In genomic region chr17:4247361-4247980, GRCh38 we compare ENCODE assay signal across 16 cellular contexts. TPM values are rescaled to one million over a fixed set of nuclear protein-coding genes. Genes with fewer than 3 reads are reported as not detected.
A peak's percentile ranks its signal among the peaks of the same experiment; 100 is the strongest.
DNase-seq lines count a peak whose midpoint lies in the region; ATAC-seq and TF ChIP-seq lines count a peak whose summit lies in the region.
"Had no signal": no experiment of that assay in that cellular context is flagged by ENCODE, and none has a peak within 500 bp of the region (broad histone marks: within the 10 kb centered on the region; RNA-seq: fewer than 3 reads in every experiment).

No MANE protein-coding gene starts in this region.

- TF ChIP-seq CTCF in esophagus squamous epithelium (IDR thresholded peaks at IDR 0.05) = no peak
- no peak for TF ChIP-seq CTCF in smooth muscle cell (IDR thresholded peaks at IDR 0.05; ENCODE audit: borderline replicate concordance, insufficient read depth, poor library complexity, severe bottlenecking)

- H3K4me3 Mint-ChIP-seq in stimulated activated memory B cell treated with anti-CD40 and anti-IgM and Interleukin-4, amounts not matched to agents 10 μg/mL and 1 μg/mL and 100 μg/mL, for 72 hours = no peak overlapping the region
- H3K4me3 Mint-ChIP-seq: activated naive CD4-positive, alpha-beta T cell treated with anti-CD3 and anti-CD28 coated beads for 36 hours; memory B cell had no signal

- H3K27ac ChIP-seq in esophagus squamous epithelium (peak overlapping the region; percentile 77 to 89 (median 83)), smooth muscle cell (ENCODE audit: low read depth) (peak overlapping the region; percentile 82), GM23248 (no peak overlapping the region)
- H3K27ac ChIP-seq: parathyroid adenoma had no signal

- H3K36me3 ChIP-seq in esophagus squamous epithelium (peaks cover 0 to 5% (median 0%) of the 10 kb centered on the region in 3 donors), smooth muscle cell (ENCODE audit: low read depth) (no peaks in the 10 kb centered on the region), GM23248 (ENCODE audit: low read depth) (no peaks in the 10 kb centered on the region)

- peaks cover 7 to 40% (median 31%) of the 10 kb centered on the region in 3 donors for H3K4me1 ChIP-seq in esophagus squamous epithelium
- peaks cover 11% of the 10 kb centered on the region for H3K4me1 ChIP-seq in smooth muscle cell (ENCODE audit: low read depth)
- H3K4me1 ChIP-seq in GM23248 (ENCODE audit: insufficient read depth) = peaks cover 9% of the 10 kb centered on the region

- H2AFZ ChIP-seq in smooth muscle cell (ENCODE audit: low read depth) (no peak overlapping the region), GM23248 (no peak overlapping the region)

- H3F3A ChIP-seq in smooth muscle cell (ENCODE audit: low read depth) (no peaks in the 10 kb centered on the region), GM23248 (ENCODE audit: insufficient read depth) (no peaks in the 10 kb centered on the region)

- peak overlapping the region; percentile 10 for H3K4me2 ChIP-seq in smooth muscle cell
- no peak overlapping the region for H3K4me2 ChIP-seq in GM23248 (ENCODE audit: unreplicated experiment)

- H3K4me1 Mint-ChIP-seq in stimulated activated memory B cell treated with anti-CD40 and anti-IgM and Interleukin-4, amounts not matched to agents 10 μg/mL and 1 μg/mL and 100 μg/mL, for 72 hours = peaks cover 31% of the 10 kb centered on the region

- 45 to 58% methylated on average over 5 of the region's 5 CpGs for WGBS in esophagus squamous epithelium, 2 donors
- WGBS in smooth muscle cell (ENCODE audit: low lambda C conversion rate) = 41% methylated on average over 5 of the region's 5 CpGs
- WGBS in GM23248 (ENCODE audit: low coverage in 1 of 2, low lambda C conversion rate in 2 of 2, missing lambda C conversion rate in 2 of 2), 2 experiments = 77 to 84% methylated on average over 5 of the region's 5 CpGs

- ATAC-seq in HG02973 (IDR thresholded peaks at IDR 0.05; ENCODE audit: unreplicated experiment) (no peak), HG02798 (IDR thresholded peaks at IDR 0.05; ENCODE audit: poor library complexity, unreplicated experiment) (no peak)
- ATAC-seq in stimulated activated memory B cell treated with anti-CD40 and anti-IgM and Interleukin-4, amounts not matched to agents 10 μg/mL and 1 μg/mL and 100 μg/mL, for 72 hours = no peak

- H3K27me3 ChIP-seq in esophagus squamous epithelium (no peaks in the 10 kb centered on the region), smooth muscle cell (ENCODE audit: low read depth) (no peaks in the 10 kb centered on the region), GM23248 (replicated peaks; ENCODE audit: insufficient read depth) (no peaks in the 10 kb centered on the region)

- no peaks in the 10 kb centered on the region for H3K9me3 ChIP-seq in esophagus squamous epithelium
- no peaks in the 10 kb centered on the region for H3K9me3 ChIP-seq in smooth muscle cell (replicated peaks; ENCODE audit: low read depth)
- H3K9me3 ChIP-seq in GM23248 (ENCODE audit: low read depth) = no peaks in the 10 kb centered on the region

- no peaks in the 10 kb centered on the region for H3K27me3 Mint-ChIP-seq in stimulated activated memory B cell treated with anti-CD40 and anti-IgM and Interleukin-4, amounts not matched to agents 10 μg/mL and 1 μg/mL and 100 μg/mL, for 72 hours
- H3K27me3 Mint-ChIP-seq: memory B cell had no signal

- H3K36me3 Mint-ChIP-seq in stimulated activated memory B cell treated with anti-CD40 and anti-IgM and Interleukin-4, amounts not matched to agents 10 μg/mL and 1 μg/mL and 100 μg/mL, for 72 hours = peaks cover 6% of the 10 kb centered on the region

- H3K4me3 ChIP-seq in esophagus squamous epithelium = peak overlapping the region in 2 of 4 donors; percentile 5 to 18
- H3K4me3 ChIP-seq in smooth muscle cell = no peak overlapping the region
- no peak overlapping the region for H3K4me3 ChIP-seq in GM23248

- intact Hi-C loops in esophagus squamous epithelium (cut with DNase I) = no loop called here

- DNase-seq in HPDE6-E6E7 (ENCODE audit: extremely low spot score) (peak; percentile 81), NCI-H2227 treated with DMSO at 0.1 percent for 48 hours (lab: John Stamatoyannopoulos, UW) (peak; percentile 77), esophagus squamous epithelium (lab: John Stamatoyannopoulos, UW) (no peak), smooth muscle cell (lab: John Stamatoyannopoulos, UW; ENCODE audit: unreplicated experiment) (no peak), GM23248 (no peak)
- DNase-seq: activated CD8-positive, alpha-beta memory T cell treated with anti-CD3 and anti-CD28 coated beads for 24 hours; activated naive CD4-positive, alpha-beta T cell treated with anti-CD3 and anti-CD28 coated beads for 36 hours; central memory CD4-positive, alpha-beta T cell; GF-D8; NCI-H748 treated with DMSO at 0.1 percent for 48 hours; SHP77 had no signal

- no peak for TF ChIP-seq POLR2A in esophagus squamous epithelium (IDR thresholded peaks at IDR 0.05)

- peaks cover 96% of the 10 kb centered on the region for H4K20me1 ChIP-seq in smooth muscle cell (ENCODE audit: low read depth)
- peaks cover 14% of the 10 kb centered on the region; the same call in 1 of the 2 replicates for H4K20me1 ChIP-seq in GM23248 (ENCODE audit: insufficient read depth)

- in situ Hi-C loops in GM23248 (cut with MboI) = no loop called here

- no peak overlapping the region for H3K27ac Mint-ChIP-seq in stimulated activated memory B cell treated with anti-CD40 and anti-IgM and Interleukin-4, amounts not matched to agents 10 μg/mL and 1 μg/mL and 100 μg/mL, for 72 hours
- H3K27ac Mint-ChIP-seq: activated naive CD4-positive, alpha-beta T cell treated with anti-CD3 and anti-CD28 coated beads for 36 hours; memory B cell had no signal

- H3K79me2 ChIP-seq in smooth muscle cell (ENCODE audit: low read depth) (peaks cover 83% of the 10 kb centered on the region), GM23248 (ENCODE audit: insufficient read depth) (peaks cover 98% of the 10 kb centered on the region)

- H3K9me2 ChIP-seq in GM23248 (ENCODE audit: insufficient read depth) = no peaks in the 10 kb centered on the region

- H3K9ac ChIP-seq in smooth muscle cell (ENCODE audit: low read depth) (peak overlapping the region; percentile 67), GM23248 (no peak overlapping the region)
- H3K9ac ChIP-seq: parathyroid adenoma had no signal

- H3K9me3 Mint-ChIP-seq in stimulated activated memory B cell treated with anti-CD40 and anti-IgM and Interleukin-4, amounts not matched to agents 10 μg/mL and 1 μg/mL and 100 μg/mL, for 72 hours = no peaks in the 10 kb centered on the region
- H3K9me3 Mint-ChIP-seq: activated naive CD4-positive, alpha-beta T cell treated with anti-CD3 and anti-CD28 coated beads for 36 hours; memory B cell had no signal

RNA-seq across cellular contexts. Expression of gene ANKFY1, which starts 16.3 kb away (rescaled TPM):
- 10 to 100 TPM; 21.0 to 34.7 (median 26.4) TPM for total RNA-seq in esophagus squamous epithelium
- total RNA-seq in smooth muscle cell = 20.4 and 26.3 TPM in 2 replicates
- 11.5 and 14.9 TPM in 2 replicates for polyA plus RNA-seq in smooth muscle cell
- 24.2 TPM in 2 replicates for total RNA-seq in GM23248 (2014; rRNA removed; shearing (Covaris generic))
- polyA plus RNA-seq in GM23248 (2016; fragmentation: Nextera tagmentation; extraction: Ambion mirVana) = 19.5 and 20.1 TPM in 2 replicates

Comparison
In these comparisons a context has a peak if more than half of its experiments do, and no peak if none do; other contexts are left out.
1. DNase-seq: peak in HPDE6-E6E7 (single experiment) and NCI-H2227 treated with DMSO at 0.1 percent for 48 hours (single experiment); none in esophagus squamous epithelium (single experiment), smooth muscle cell (single experiment) and GM23248 (single experiment).